Comparison of ENCODE assay signal across 1 cellular context in genomic region chr12:75888398-75888797, GRCh38.
TF ChIP-seq lines count a peak whose summit lies in the region.

No MANE protein-coding gene starts in this region.

TF ChIP-seq in IMR-90, 13 proteins besides CTCF, POLR2A, EP300 and RAD21 (continued from another document):
- no peak for TF ChIP-seq CEBPB (IDR thresholded peaks at IDR 0.05; ENCODE audit: low read depth, low read length)
